ENCODE assay signal across 13 cellular contexts in the genomic region with DNA sequence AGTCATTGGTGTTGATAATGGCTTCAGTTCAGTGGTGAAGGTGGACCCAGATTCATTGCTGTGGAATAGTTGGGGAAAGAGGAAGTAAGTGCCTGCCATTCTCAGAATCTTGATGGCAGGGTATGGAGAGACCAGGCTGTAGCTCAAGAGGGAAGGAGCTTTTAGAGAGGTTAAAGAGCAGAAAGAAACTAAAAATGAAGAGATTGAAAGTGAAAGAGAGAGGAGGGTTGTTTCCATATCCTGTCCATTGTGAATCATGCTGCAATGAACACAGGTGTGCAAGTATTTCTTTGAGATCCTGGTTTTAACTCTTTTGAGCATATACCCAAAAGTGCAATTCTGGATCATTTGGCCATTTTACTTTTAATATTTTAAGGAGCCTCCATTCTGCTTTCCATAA. TPM values are rescaled to one million over a fixed set of nuclear protein-coding genes. Genes with fewer than 3 reads are reported as not detected.
A peak's percentile ranks its signal among the peaks of the same experiment; 100 is the strongest.
DNase-seq lines count a peak whose midpoint lies in the region; ATAC-seq, FAIRE-seq and TF ChIP-seq lines count a peak whose summit lies in the region.
"Had no signal": no experiment of that assay in that cellular context is flagged by ENCODE, and none has a peak within 500 bp of the region (broad histone marks: within the 10 kb centered on the region; RNA-seq: fewer than 3 reads in every experiment).

No MANE protein-coding gene starts in this region.

- peaks cover 18% of the 10 kb centered on the region for H3K9me3 Mint-ChIP-seq in nephron progenitor cell

- peak; percentile 50 for DNase-seq in GM13976 (ENCODE audit: low spot score)
- DNase-seq in T-helper 17 cell: no peak
- DNase-seq in nephron progenitor cell: no peak
- DNase-seq in small intestine: no peak
- no peak for DNase-seq in suprapubic skin (ENCODE audit: low spot score in 2 of 2)
- DNase-seq: NCI-H1694 had no signal

- ATAC-seq in GM19397 (IDR thresholded peaks at IDR 0.05; ENCODE audit: unreplicated experiment): peak; percentile 86
- ATAC-seq in HG03039 (IDR thresholded peaks at IDR 0.05; ENCODE audit: unreplicated experiment): peak; percentile 65
- ATAC-seq in T-helper 17 cell: no peak
- no peak for ATAC-seq in GM18520 (IDR thresholded peaks at IDR 0.05; ENCODE audit: unreplicated experiment)
- ATAC-seq: HCT116 had no signal

- H3K4me3 ChIP-seq in small intestine (ENCODE audit: low read depth in 1 of 2, low read length in 2 of 2) (no peak overlapping the region), suprapubic skin (no peak overlapping the region)

- H3K4me3 Mint-ChIP-seq in T-helper 17 cell: peak overlapping the region; percentile 25
- no peak overlapping the region for H3K4me3 Mint-ChIP-seq in nephron progenitor cell

- TF ChIP-seq CTCF in GM13976 (IDR thresholded peaks at IDR 0.05; ENCODE audit: borderline replicate concordance, control extremely low read depth, extremely low read depth, insufficient read depth, missing control alignments) (no peak), nephron progenitor cell (IDR thresholded peaks at IDR 0.05) (no peak), suprapubic skin (IDR thresholded peaks at IDR 0.05) (no peak)

- no peak for TF ChIP-seq EP300 in suprapubic skin (IDR thresholded peaks at IDR 0.05)

- H3K27me3 ChIP-seq in small intestine (ENCODE audit: control insufficient read depth in 2 of 2, insufficient read depth in 2 of 2, low read length in 2 of 2) (no peaks in the 10 kb centered on the region), suprapubic skin (no peaks in the 10 kb centered on the region)

- H3K27me3 Mint-ChIP-seq in T-helper 17 cell: peaks cover 8% of the 10 kb centered on the region
- H3K27me3 Mint-ChIP-seq in nephron progenitor cell (ENCODE audit: low read depth, poor library complexity): peaks cover 48% of the 10 kb centered on the region

- no peaks in the 10 kb centered on the region for H3K9me3 ChIP-seq in T-helper 17 cell (ENCODE audit: control insufficient read depth, low read length, poor library complexity, severe bottlenecking)
- no peaks in the 10 kb centered on the region for H3K9me3 ChIP-seq in small intestine (ENCODE audit: control insufficient read depth, low read depth)
- H3K9me3 ChIP-seq in suprapubic skin: no peaks in the 10 kb centered on the region

- H3K27ac Mint-ChIP-seq in T-helper 17 cell (peak overlapping the region; percentile 3), nephron progenitor cell (no peak overlapping the region)

- H3K4me1 Mint-ChIP-seq in T-helper 17 cell (peaks cover 7% of the 10 kb centered on the region), nephron progenitor cell (no peaks in the 10 kb centered on the region)

- H3K4me1 ChIP-seq in small intestine (ENCODE audit: control insufficient read depth in 2 of 2, insufficient read depth in 1 of 2, low read depth in 1 of 2, low read length in 1 of 2) (no peaks in the 10 kb centered on the region), suprapubic skin (no peaks in the 10 kb centered on the region)

- TF ChIP-seq POLR2A in suprapubic skin (IDR thresholded peaks at IDR 0.05): no peak

- in situ Hi-C loops in GM13976 (cut with MboI; ENCODE audit: low sequenced_read_pairs, unreplicated experiment): no loop called here

- no peak for FAIRE-seq in small intestine (lab: Jason Lieb, UNC)
- FAIRE-seq: D721Med had no signal

- peaks cover 2% of the 10 kb centered on the region for H3K36me3 Mint-ChIP-seq in T-helper 17 cell (ENCODE audit: low read depth)
- no peaks in the 10 kb centered on the region for H3K36me3 Mint-ChIP-seq in nephron progenitor cell (ENCODE audit: low read depth)

- H3K27ac ChIP-seq in small intestine (ENCODE audit: low read depth in 1 of 2, low read length in 1 of 2) (peak overlapping the region in 1 of 2 donors; percentile 56), suprapubic skin (no peak overlapping the region)

- no peaks in the 10 kb centered on the region for H3K36me3 ChIP-seq in small intestine (ENCODE audit: control insufficient read depth in 2 of 2, insufficient read depth in 2 of 2, low read length in 2 of 2)
- no peaks in the 10 kb centered on the region for H3K36me3 ChIP-seq in suprapubic skin

RNA-seq across cellular contexts. Expression of a gene that starts 12.5 kb away (rescaled TPM):
- total RNA-seq in T-helper 17 cell (1 to 10 TPM; 1.3 to 3.3 TPM), suprapubic skin (100 to 1,000 TPM in 1 of 4 donors, 10 to 100 TPM in 3; 32.4 to 128 (median 68.0) TPM)
- polyA plus RNA-seq in small intestine: under 1 TPM in 1 of 3 donors, not detected in 2; 0.12 TPM
- total RNA-seq: fibroblast of lung, subcutaneous adipose tissue had no signal
- polyA plus RNA-seq: fibroblast of lung had no signal

RNA-seq across cellular contexts. Expression of a gene that starts 26.8 kb away (rescaled TPM):
- total RNA-seq in T-helper 17 cell (not detected), suprapubic skin (100 to 1,000 TPM in 1 of 4 donors, 10 to 100 TPM in 3; 32.8 to 129 (median 77.5) TPM)
- 10 to 100 TPM in 1 of 3 donors, 1 to 10 TPM in 2; 8.9 to 15.9 (median 9.4) TPM for polyA plus RNA-seq in small intestine
- total RNA-seq: fibroblast of lung, subcutaneous adipose tissue had no signal

RNA-seq across cellular contexts. Expression of a gene that starts 58.7 kb away (rescaled TPM):
- total RNA-seq in T-helper 17 cell (under 1 TPM in 1 of 2 donors, not detected in 1; 0.12 TPM), suprapubic skin (under 1 TPM in 3 of 4 donors, not detected in 1; 0.25 to 0.94 (median 0.30) TPM)
- polyA plus RNA-seq in small intestine: under 1 TPM in 1 of 3 donors, not detected in 2; 0.01 TPM
- total RNA-seq: subcutaneous adipose tissue had no signal

Comparison
In these comparisons a context has a peak if more than half of its experiments do, and no peak if none do; other contexts are left out.
1. ATAC-seq: peak in GM19397 (single experiment) and HG03039 (single experiment); none in T-helper 17 cell (single experiment) and GM18520 (single experiment).
2. RNA of a gene that starts 12.5 kb away (total RNA-seq): 32.4 to 128 TPM in suprapubic skin; 1.3 to 3.3 TPM in T-helper 17 cell; every median in the first group is over 4 times any median in the second.
3. RNA of a gene that starts 26.8 kb away (total RNA-seq): 32.8 to 129 TPM in suprapubic skin; not detected in T-helper 17 cell; every median in the first group is over 10 times any median in the second.